ENCODE assay signal across 8 cellular contexts in the genomic region with DNA sequence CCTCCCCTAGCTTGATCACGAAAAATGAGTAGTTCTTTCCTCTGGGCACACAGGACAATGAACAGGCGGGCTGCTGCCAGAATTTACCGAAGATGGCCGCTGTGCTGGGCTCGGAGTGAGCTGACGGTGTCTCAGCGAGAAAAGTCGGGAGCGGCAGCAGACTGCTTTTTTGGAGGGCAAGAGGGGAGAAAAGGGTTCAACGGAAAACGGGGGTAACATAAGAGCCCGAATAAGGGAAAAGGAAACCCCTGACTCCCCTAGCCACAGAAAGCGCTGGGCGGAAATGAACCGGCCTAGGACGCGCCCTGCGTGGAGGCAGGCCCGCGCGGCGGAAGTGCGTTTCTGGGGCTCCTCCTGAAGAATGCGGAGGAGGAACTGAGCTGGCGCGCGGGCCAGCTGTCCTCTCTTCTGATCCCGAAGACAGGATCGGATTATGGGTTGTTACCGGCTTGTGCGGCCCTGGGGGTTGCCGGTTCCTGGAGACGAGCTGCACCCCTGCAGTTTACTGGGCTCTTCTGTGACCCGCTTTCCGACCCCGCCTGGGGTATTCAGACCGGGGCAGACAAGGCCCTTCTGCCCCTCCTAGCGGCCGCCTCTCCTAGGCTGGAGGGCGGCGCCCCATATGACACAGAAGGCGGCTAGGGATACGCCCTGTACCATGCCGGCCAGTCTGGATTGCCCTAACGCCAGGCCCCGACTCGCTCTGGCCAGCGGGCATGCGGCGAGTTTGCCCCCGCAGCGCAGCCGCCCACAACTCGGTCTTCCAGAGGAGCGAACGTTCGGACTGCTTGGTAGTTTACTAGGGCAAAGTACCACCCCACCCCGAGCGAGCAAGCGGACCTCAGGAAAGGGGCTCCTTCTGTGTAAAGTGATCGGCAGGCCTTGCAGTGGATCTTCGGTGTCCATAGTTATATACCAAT. TPM values are rescaled to one million over a fixed set of nuclear protein-coding genes. Genes with fewer than 3 reads are reported as not detected.
DNase-seq lines count a peak whose midpoint lies in the region; ATAC-seq, FAIRE-seq and TF ChIP-seq lines count a peak whose summit lies in the region.

No MANE protein-coding gene starts in this region.

- no peaks in the 10 kb centered on the region for H3K27me3 Mint-ChIP-seq in WTC11 (ENCODE audit: low read depth)

- DNase-seq in ACHN (peak; percentile 95), NCI-H2196 (lab: John Stamatoyannopoulos, UW; ENCODE audit: unreplicated experiment) (peak; percentile 91), WTC11 (ENCODE audit: low spot score) (peak; percentile 83), caudate nucleus (lab: John Stamatoyannopoulos, UW) (peak in 60 of 61 donors; percentile 29 to 95 (median 84)), keratinocyte (ENCODE audit: low read depth, low spot score) (no peak)
- peak; percentile 67 to 72 for DNase-seq in stimulated activated CD4-positive, alpha-beta T cell treated with anti-CD3 and anti-CD28 coated beads, Interleukin-15, amount 100 ng/mL, for 1 hour (ENCODE audit: low read depth in 1 of 2, low spot score in 1 of 2)

- H3K4me1 Mint-ChIP-seq in WTC11 = peaks cover 74% of the 10 kb centered on the region

- peaks cover 65% of the 10 kb centered on the region for H3K4me1 ChIP-seq in keratinocyte (ENCODE audit: control insufficient read depth, extremely low read depth, insufficient read depth, low read length)

- peak overlapping the region; percentile 95 for H2AFZ ChIP-seq in keratinocyte (ENCODE audit: control insufficient read depth, low read length)

- POLR2A ChIA-PET in WTC11 (lab: Charles Lee) = interaction anchor here (0.6 to 2.2 kb wide), 7 partner anchors 9 to 548 kb away, joined by 3 to 29 read pairs (median 4); partner anchors contain the start of genes KMT2E and RINT1

- peaks cover 37% of the 10 kb centered on the region for H3K79me2 ChIP-seq in keratinocyte (ENCODE audit: control insufficient read depth, insufficient read depth, low read length)

- FAIRE-seq in keratinocyte (lab: Jason Lieb, UNC) = no peak

- peak overlapping the region; percentile 98 for H3K4me2 ChIP-seq in keratinocyte (ENCODE audit: control insufficient read depth, extremely low read depth, insufficient read depth, low read depth, low read length)

- in situ Hi-C loops in ACHN (cut with HindIII; ENCODE audit: low pct_ligation_motif_present, low pct_unique_long_range_greater_than_20kb, low sequenced_read_pairs) = no loop called here

- H3K36me3 Mint-ChIP-seq in WTC11 = no peaks in the 10 kb centered on the region

- dilution Hi-C loops in keratinocyte (cut with MboI; ENCODE audit: extremely low pct_ligation_motif_present, low sequenced_read_pairs) = no loop called here

- H3K9ac ChIP-seq in keratinocyte (ENCODE audit: control insufficient read depth, extremely low read depth, insufficient read depth, low read length) = peak overlapping the region; percentile 99

- peak; percentile 81 for TF ChIP-seq POLR2A in GM18526 (IDR thresholded peaks at IDR 0.05; ENCODE audit: extremely low read depth, insufficient read length)

- CTCF ChIA-PET in WTC11 (lab: Charles Lee) = interaction anchor here (0.6 to 1.4 kb wide), 9 partner anchors 11 to 674 kb away, joined by 3 to 7 read pairs (median 3); no protein-coding TSS in a partner anchor

- peak overlapping the region; percentile 44 to 89 (median 87) for H3K4me3 ChIP-seq in keratinocyte (ENCODE audit: control insufficient read depth in 2 of 3, extremely low read depth in 1 of 3, insufficient read depth in 2 of 3, low read depth in 1 of 3, low read length in 3 of 3)

- H3K27ac ChIP-seq in caudate nucleus (ENCODE audit: low read depth, low read length) = peak overlapping the region; percentile 97
- H3K27ac ChIP-seq in keratinocyte (ENCODE audit: control insufficient read depth, insufficient read depth, low read length) = peak overlapping the region; percentile 100

- H3K27me3 ChIP-seq in keratinocyte (ENCODE audit: control insufficient read depth, extremely low read depth, insufficient read depth, low read length) = no peaks in the 10 kb centered on the region

- H3K27ac Mint-ChIP-seq in WTC11 = peak overlapping the region; percentile 100

- H3K9me3 ChIP-seq in keratinocyte (ENCODE audit: control insufficient read depth, low read depth, low read length) = no peaks in the 10 kb centered on the region

- H3K9me1 ChIP-seq in keratinocyte (ENCODE audit: control insufficient read depth, extremely low read depth, insufficient read depth, low read length) = peaks cover under 1% of the 10 kb centered on the region

- ATAC-seq in HG03064 (IDR thresholded peaks at IDR 0.05; ENCODE audit: low read depth, unreplicated experiment) (peak; percentile 89), WTC11 (peak; percentile 94)

- no peaks in the 10 kb centered on the region for H3K9me3 Mint-ChIP-seq in WTC11

- H3K4me3 Mint-ChIP-seq in WTC11 = peak overlapping the region; percentile 98

- no peaks in the 10 kb centered on the region for H4K20me1 ChIP-seq in keratinocyte (ENCODE audit: control insufficient read depth, extremely low read depth, insufficient read depth, low read length)

- TF ChIP-seq CTCF in WTC11 (IDR thresholded peaks at IDR 0.05) = peak; percentile 11; the same call in 1 of the 2 replicates
- peak; percentile 16 to 65 (median 53) for TF ChIP-seq CTCF in keratinocyte (optimal IDR thresholded peaks at IDR 0.05 in 1 of 3, IDR thresholded peaks at IDR 0.05 in 1 of 3, conservative IDR thresholded peaks at IDR 0.05 in 1 of 3; ENCODE audit: extremely low read depth in 1 of 3, insufficient read depth in 2 of 3, low read length in 3 of 3)

- peaks cover 1 to 8% of the 10 kb centered on the region in 2 experiments for H3K36me3 ChIP-seq in keratinocyte (ENCODE audit: control insufficient read depth in 2 of 2, extremely low read depth in 1 of 2, insufficient read depth in 2 of 2, low read length in 2 of 2)

TF ChIP-seq in WTC11, 78 proteins besides CTCF, POLR2A, EP300 and RAD21 (continues in another document):
- TF ChIP-seq FOXK1 (CRISPR knock-in tag; IDR thresholded peaks at IDR 0.05) (peak; percentile 34), GRHL2 (CRISPR knock-in tag; IDR thresholded peaks at IDR 0.05; ENCODE audit: insufficient replicate concordance, severe bottlenecking) (no peak), PRRX2 (CRISPR knock-in tag; IDR thresholded peaks at IDR 0.05) (peak; percentile 75; the same call in 1 of the 2 replicates), ZNF232 (CRISPR knock-in tag; IDR thresholded peaks at IDR 0.05) (peak; percentile 80; the same call in 1 of the 2 replicates), ZNF423 (CRISPR knock-in tag; IDR thresholded peaks at IDR 0.05) (no peak), TEAD1 (CRISPR knock-in tag; IDR thresholded peaks at IDR 0.05) (0 out of 2 replicates have a peak, but pooled peaks have one; percentile 78), SP1 (CRISPR knock-in tag; conservative IDR thresholded peaks at IDR 0.05) (peak; percentile 47; the same call in 1 of the 2 replicates), CBFB (CRISPR knock-in tag; IDR thresholded peaks at IDR 0.05; ENCODE audit: low read depth) (no peak), KAT7 (CRISPR knock-in tag; IDR thresholded peaks at IDR 0.05; ENCODE audit: borderline replicate concordance) (0 out of 2 replicates have a peak, but pooled peaks have one; percentile 11)
- TF ChIP-seq, protein P1, sequence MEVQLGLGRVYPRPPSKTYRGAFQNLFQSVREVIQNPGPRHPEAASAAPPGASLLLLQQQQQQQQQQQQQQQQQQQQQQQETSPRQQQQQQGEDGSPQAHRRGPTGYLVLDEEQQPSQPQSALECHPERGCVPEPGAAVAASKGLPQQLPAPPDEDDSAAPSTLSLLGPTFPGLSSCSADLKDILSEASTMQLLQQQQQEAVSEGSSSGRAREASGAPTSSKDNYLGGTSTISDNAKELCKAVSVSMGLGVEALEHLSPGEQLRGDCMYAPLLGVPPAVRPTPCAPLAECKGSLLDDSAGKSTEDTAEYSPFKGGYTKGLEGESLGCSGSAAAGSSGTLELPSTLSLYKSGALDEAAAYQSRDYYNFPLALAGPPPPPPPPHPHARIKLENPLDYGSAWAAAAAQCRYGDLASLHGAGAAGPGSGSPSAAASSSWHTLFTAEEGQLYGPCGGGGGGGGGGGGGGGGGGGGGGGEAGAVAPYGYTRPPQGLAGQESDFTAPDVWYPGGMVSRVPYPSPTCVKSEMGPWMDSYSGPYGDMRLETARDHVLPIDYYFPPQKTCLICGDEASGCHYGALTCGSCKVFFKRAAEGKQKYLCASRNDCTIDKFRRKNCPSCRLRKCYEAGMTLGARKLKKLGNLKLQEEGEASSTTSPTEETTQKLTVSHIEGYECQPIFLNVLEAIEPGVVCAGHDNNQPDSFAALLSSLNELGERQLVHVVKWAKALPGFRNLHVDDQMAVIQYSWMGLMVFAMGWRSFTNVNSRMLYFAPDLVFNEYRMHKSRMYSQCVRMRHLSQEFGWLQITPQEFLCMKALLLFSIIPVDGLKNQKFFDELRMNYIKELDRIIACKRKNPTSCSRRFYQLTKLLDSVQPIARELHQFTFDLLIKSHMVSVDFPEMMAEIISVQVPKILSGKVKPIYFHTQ (CRISPR knock-in tag; IDR thresholded peaks at IDR 0.05) = peak; percentile 2; the same call in 1 of the 2 replicates
- TF ChIP-seq, protein P2, sequence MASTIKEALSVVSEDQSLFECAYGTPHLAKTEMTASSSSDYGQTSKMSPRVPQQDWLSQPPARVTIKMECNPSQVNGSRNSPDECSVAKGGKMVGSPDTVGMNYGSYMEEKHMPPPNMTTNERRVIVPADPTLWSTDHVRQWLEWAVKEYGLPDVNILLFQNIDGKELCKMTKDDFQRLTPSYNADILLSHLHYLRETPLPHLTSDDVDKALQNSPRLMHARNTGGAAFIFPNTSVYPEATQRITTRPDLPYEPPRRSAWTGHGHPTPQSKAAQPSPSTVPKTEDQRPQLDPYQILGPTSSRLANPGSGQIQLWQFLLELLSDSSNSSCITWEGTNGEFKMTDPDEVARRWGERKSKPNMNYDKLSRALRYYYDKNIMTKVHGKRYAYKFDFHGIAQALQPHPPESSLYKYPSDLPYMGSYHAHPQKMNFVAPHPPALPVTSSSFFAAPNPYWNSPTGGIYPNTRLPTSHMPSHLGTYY (CRISPR knock-in tag; IDR thresholded peaks at IDR 0.05) = peak; percentile 82

RNA-seq across cellular contexts. Expression of gene KMT2E, which starts 30.1 kb away (rescaled TPM):
- 51.4 to 52.3 TPM (median 51.8 TPM) in 3 replicates for total RNA-seq in WTC11 (2021)
- 3.5 to 12.9 TPM (median 7.9 TPM) in 3 replicates for polyA plus RNA-seq in keratinocyte
- polyA plus RNA-seq in keratinocyte (2011; ENCODE audit: low read depth) = 78.4 TPM
- polyA plus RNA-seq in keratinocyte (2011; cell fraction: cytosol; rRNA removed) = 7.6 and 7.7 TPM in 2 replicates
- 31.9 and 35.6 TPM in 2 replicates for polyA plus RNA-seq in keratinocyte (2011; cell fraction: nucleus; rRNA removed)
- 21.5 and 27.1 TPM in 2 replicates for polyA plus RNA-seq in keratinocyte (2012; ENCODE audit: low replicate concordance)
- 36.9 to 48.3 TPM (median 41.4 TPM) in 3 replicates for polyA minus RNA-seq in keratinocyte
- polyA minus RNA-seq in keratinocyte (2011; cell fraction: cytosol; rRNA and poly(A)+ RNA removed) = 10.4 TPM
- 39.3 and 68.7 TPM in 2 replicates for polyA minus RNA-seq in keratinocyte (2011; cell fraction: nucleus; rRNA and poly(A)+ RNA removed)
